ENCODE assay signal across 27 cellular contexts in genomic region chr20:823326-823902, GRCh38. TPM values are rescaled to one million over a fixed set of nuclear protein-coding genes. Genes with fewer than 3 reads are reported as not detected.
DNase-seq lines count a peak whose midpoint lies in the region; ATAC-seq and TF ChIP-seq lines count a peak whose summit lies in the region.
"Had no signal": no experiment of that assay in that cellular context is flagged by ENCODE, and none has a peak within 500 bp of the region (broad histone marks: within the 10 kb centered on the region; RNA-seq: fewer than 3 reads in every experiment).

No MANE protein-coding gene starts in this region.

- TF ChIP-seq CTCF in type B pancreatic cell (conservative IDR thresholded peaks at IDR 0.05), result no peak

- H3K4me1 Mint-ChIP-seq in type B pancreatic cell (ENCODE audit: unreplicated experiment), result peaks cover 4% of the 10 kb centered on the region

- H3K9ac ChIP-seq in neuronal stem cell (ENCODE audit: low read depth, low read length, poor library complexity), result no peak overlapping the region

- H4K8ac ChIP-seq in neuronal stem cell (ENCODE audit: low read depth, low read length), result no peak overlapping the region

- H4K91ac ChIP-seq in neuronal stem cell (ENCODE audit: low read depth, low read length, poor library complexity), result no peak overlapping the region

- H3K23ac ChIP-seq in neuronal stem cell (ENCODE audit: low read depth, low read length, poor library complexity), result peak overlapping the region; percentile 17

- no peaks in the 10 kb centered on the region for H3K79me1 ChIP-seq in neuronal stem cell (ENCODE audit: low read depth, low read length)

- H3K4me3 ChIP-seq in ectodermal cell (ENCODE audit: insufficient read depth, low read depth, low read length) (no peak overlapping the region), neuronal stem cell (ENCODE audit: low read length in 2 of 2) (no peak overlapping the region)
- H3K4me3 ChIP-seq: GM23338 had no signal

- H3K18ac ChIP-seq in neuronal stem cell (ENCODE audit: low read length), result peak overlapping the region; percentile 84

- peaks cover 7% of the 10 kb centered on the region for H3K4me1 ChIP-seq in ectodermal cell (ENCODE audit: control insufficient read depth, insufficient read depth, low read length)
- peaks cover 4 to 6% of the 10 kb centered on the region in 2 donors for H3K4me1 ChIP-seq in neuronal stem cell (ENCODE audit: control insufficient read depth in 2 of 2, insufficient read depth in 1 of 2, low read depth in 1 of 2, low read length in 2 of 2)

- H2BK5ac ChIP-seq in neuronal stem cell (ENCODE audit: low read length), result no peak overlapping the region

- H3K27me3 ChIP-seq in ectodermal cell (ENCODE audit: control insufficient read depth, insufficient read depth, low read length, poor library complexity, severe bottlenecking) (no peaks in the 10 kb centered on the region), neuronal stem cell (ENCODE audit: control insufficient read depth in 3 of 3, insufficient read depth in 3 of 3, low read depth in 1 of 3, low read length in 3 of 3) (no peaks in the 10 kb centered on the region)

- H3K36me3 Mint-ChIP-seq in type B pancreatic cell, result no peaks in the 10 kb centered on the region
- H3K36me3 Mint-ChIP-seq: activated CD8-positive, alpha-beta memory T cell treated with anti-CD3 and anti-CD28 coated beads, Interleukin-2, amount 10 ng/mL, durations not matched to agents 7 days and 5 days; activated naive CD4-positive, alpha-beta T cell treated with anti-CD3 and anti-CD28 coated beads, Interleukin-2, amount 10 ng/mL, durations not matched to agents 7 days and 5 days; memory B cell; WTC11 had no signal

- WGBS in ectodermal cell, 2 experiments, result 71 to 75% methylated on average over 9 of the region's 9 CpGs
- no CpG with 5 or more reads among the region's 9 CpGs for WGBS in neuronal stem cell (ENCODE audit: extremely low coverage in 2 of 2, insufficient read length in 2 of 2, insufficient replicate concordance in 1 of 2), 2 donors

- DNase-seq in NCI-H82 (lab: John Stamatoyannopoulos, UW) (peak; percentile 37), NCI-H82 treated with DMSO at 0.1 percent for 48 hours (lab: John Stamatoyannopoulos, UW; ENCODE audit: unreplicated experiment) (no peak), neuronal stem cell (ENCODE audit: low spot score) (no peak), type B pancreatic cell (ENCODE audit: extremely low spot score, unreplicated experiment) (peak; percentile 57), UCSD-AML1 (lab: John Stamatoyannopoulos, UW; ENCODE audit: unreplicated experiment) (no peak), kidney tubule cell (ENCODE audit: low spot score) (no peak)
- DNase-seq: activated CD4-positive, alpha-beta T cell treated with anti-CD3 and anti-CD28 coated beads, Interleukin-2, amount 50 U/mL, for 1 hour; activated naive CD4-positive, alpha-beta T cell treated with anti-CD3 and anti-CD28 coated beads, Interleukin-2, amount 10 ng/mL, durations not matched to agents 7 days and 5 days; activated T-cell treated with anti-CD3 and anti-CD28 coated beads, Interleukin-2, amount 50 U/mL, for 72 hours; amygdala; CD4-positive, alpha-beta T cell; effector memory CD4-positive, alpha-beta T cell; foreskin fibroblast; HFFc6; NCI-H1694 treated with DMSO at 0.1 percent for 48 hours; NCI-H2171; occipital lobe; SHP77 treated with DMSO at 0.1 percent for 48 hours; stimulated activated CD4-positive, alpha-beta T cell treated with anti-CD3 and anti-CD28 coated beads, Interleukin-2, amount 100 ng/mL, for 24 hours had no signal

- no peak overlapping the region for H3K4me3 Mint-ChIP-seq in type B pancreatic cell
- H3K4me3 Mint-ChIP-seq: activated CD8-positive, alpha-beta memory T cell treated with anti-CD3 and anti-CD28 coated beads, Interleukin-2, amount 10 ng/mL, durations not matched to agents 7 days and 5 days; activated naive CD4-positive, alpha-beta T cell treated with anti-CD3 and anti-CD28 coated beads, Interleukin-2, amount 10 ng/mL, durations not matched to agents 7 days and 5 days; activated T-cell treated with anti-CD3 and anti-CD28 coated beads, Interleukin-2, amount 50 U/mL, for 72 hours; CD4-positive, alpha-beta T cell; GM23338; HFFc6; memory B cell; WTC11 had no signal

- H2AK5ac ChIP-seq in neuronal stem cell (ENCODE audit: low read depth, low read length), result peak overlapping the region; percentile 6

- no peak overlapping the region for H3K4me2 ChIP-seq in neuronal stem cell (ENCODE audit: insufficient read depth, low read length, poor library complexity, severe bottlenecking)
- H3K4me2 ChIP-seq: GM23338 had no signal

- no peak overlapping the region for H3K4ac ChIP-seq in neuronal stem cell (ENCODE audit: low read length)

- no peaks in the 10 kb centered on the region for H3K27me3 Mint-ChIP-seq in type B pancreatic cell
- H3K27me3 Mint-ChIP-seq: activated CD8-positive, alpha-beta memory T cell treated with anti-CD3 and anti-CD28 coated beads, Interleukin-2, amount 10 ng/mL, durations not matched to agents 7 days and 5 days; CD4-positive, alpha-beta T cell had no signal

- H2BK15ac ChIP-seq in neuronal stem cell (ENCODE audit: low read length), result peak overlapping the region; percentile 38

- H3K27ac ChIP-seq in ectodermal cell (ENCODE audit: insufficient read depth, low read depth, low read length, poor library complexity, severe bottlenecking) (peak overlapping the region; percentile 39), neuronal stem cell (replicated peaks; ENCODE audit: low read length) (no peak overlapping the region)
- H3K27ac ChIP-seq: 22Rv1 had no signal

- no peak for ATAC-seq in HG02588 (IDR thresholded peaks at IDR 0.05; ENCODE audit: unreplicated experiment)
- ATAC-seq: activated CD8-positive, alpha-beta memory T cell treated with anti-CD3 and anti-CD28 coated beads, Interleukin-2, amount 10 ng/mL, durations not matched to agents 7 days and 5 days; activated T-cell treated with anti-CD3 and anti-CD28 coated beads, Interleukin-2, amount 50 U/mL, for 72 hours; esophagus mucosa; WTC11 had no signal

- H3K9me3 Mint-ChIP-seq in type B pancreatic cell, result no peaks in the 10 kb centered on the region
- H3K9me3 Mint-ChIP-seq: activated naive CD4-positive, alpha-beta T cell treated with anti-CD3 and anti-CD28 coated beads, Interleukin-2, amount 10 ng/mL, durations not matched to agents 7 days and 5 days; activated T-cell treated with anti-CD3 and anti-CD28 coated beads, Interleukin-2, amount 50 U/mL, for 72 hours; CD4-positive, alpha-beta T cell; HFFc6; memory B cell; WTC11 had no signal

- H2BK12ac ChIP-seq in neuronal stem cell (ENCODE audit: low read length), result no peak overlapping the region

- H2BK120ac ChIP-seq in neuronal stem cell (ENCODE audit: low read depth, low read length), result no peak overlapping the region

- H3K36me3 ChIP-seq in ectodermal cell (ENCODE audit: control insufficient read depth, insufficient read depth, low read length), result no peaks in the 10 kb centered on the region
- H3K36me3 ChIP-seq in neuronal stem cell (replicated peaks in 1 of 2; ENCODE audit: control insufficient read depth in 2 of 2, insufficient read depth in 2 of 2, low read length in 2 of 2), result no peaks in the 10 kb centered on the region

- H3K9me3 ChIP-seq in ectodermal cell (ENCODE audit: control insufficient read depth, low read length) (no peaks in the 10 kb centered on the region), neuronal stem cell (replicated peaks in 1 of 2; ENCODE audit: control insufficient read depth in 2 of 2, insufficient read depth in 1 of 2, low read depth in 1 of 2, low read length in 2 of 2) (no peaks in the 10 kb centered on the region)

- peak overlapping the region; percentile 14 for H3K14ac ChIP-seq in neuronal stem cell (ENCODE audit: low read length)

- H2AFZ ChIP-seq in neuronal stem cell (ENCODE audit: low read length), result no peak overlapping the region

- H3K27ac Mint-ChIP-seq in type B pancreatic cell, result no peak overlapping the region
- H3K27ac Mint-ChIP-seq: activated CD8-positive, alpha-beta memory T cell treated with anti-CD3 and anti-CD28 coated beads, Interleukin-2, amount 10 ng/mL, durations not matched to agents 7 days and 5 days; activated naive CD4-positive, alpha-beta T cell treated with anti-CD3 and anti-CD28 coated beads, Interleukin-2, amount 10 ng/mL, durations not matched to agents 7 days and 5 days; activated T-cell treated with anti-CD3 and anti-CD28 coated beads, Interleukin-2, amount 50 U/mL, for 72 hours; CD4-positive, alpha-beta T cell; GM23338; HFFc6; memory B cell had no signal

RNA-seq across cellular contexts. Expression of gene FAM110A, which starts 10.1 kb away (rescaled TPM):
- 7.7 TPM for polyA plus RNA-seq in ectodermal cell (2013, experiment 1 of 4)
- 7.1 TPM for polyA plus RNA-seq in ectodermal cell (2013, experiment 2 of 4)
- polyA plus RNA-seq in ectodermal cell (2013, experiment 3 of 4), result 8.3 TPM
- 8.8 TPM for polyA plus RNA-seq in ectodermal cell (2013, experiment 4 of 4)
- 12.2 TPM for polyA plus RNA-seq in neuronal stem cell (2013, experiment 1 of 2)
- polyA plus RNA-seq in neuronal stem cell (2013, experiment 2 of 2), result 11.7 TPM
- total RNA-seq in type B pancreatic cell (ENCODE audit: low replicate concordance), result 14.3 and 26.7 TPM in 2 replicates

RNA-seq across cellular contexts. Expression of gene SLC52A3, which starts 55.1 kb away (rescaled TPM):
- 0.69 TPM for polyA plus RNA-seq in ectodermal cell (2013, experiment 1 of 4)
- polyA plus RNA-seq in ectodermal cell (2013, experiment 2 of 4), result 0.91 TPM
- polyA plus RNA-seq in ectodermal cell (2013, experiment 3 of 4), result 0.85 TPM
- polyA plus RNA-seq in ectodermal cell (2013, experiment 4 of 4), result 1.2 TPM
- 0.07 TPM for polyA plus RNA-seq in neuronal stem cell (2013, experiment 1 of 2)
- 0.19 TPM for polyA plus RNA-seq in neuronal stem cell (2013, experiment 2 of 2)
- total RNA-seq in type B pancreatic cell (ENCODE audit: low replicate concordance), result 1.3 and 2.1 TPM in 2 replicates
- total RNA-seq: activated CD8-positive, alpha-beta memory T cell treated with anti-CD3 and anti-CD28 coated beads, Interleukin-2, amount 10 ng/mL, durations not matched to agents 7 days and 5 days; activated T-cell treated with anti-CD3 and anti-CD28 coated beads, Interleukin-2, amount 50 U/mL, for 72 hours; CD4-positive, alpha-beta T cell; occipital lobe had no signal

Comparison
In these comparisons a context has a peak if more than half of its experiments do, and no peak if none do; other contexts are left out.
1. DNase-seq: peak in NCI-H82 (single experiment) and type B pancreatic cell (single experiment); none in NCI-H82 treated with DMSO at 0.1 percent for 48 hours (single experiment), neuronal stem cell (single experiment), UCSD-AML1 (single experiment) and kidney tubule cell (single experiment).